Comparison of ENCODE assay signal across 8 cellular contexts in the genomic region with DNA sequence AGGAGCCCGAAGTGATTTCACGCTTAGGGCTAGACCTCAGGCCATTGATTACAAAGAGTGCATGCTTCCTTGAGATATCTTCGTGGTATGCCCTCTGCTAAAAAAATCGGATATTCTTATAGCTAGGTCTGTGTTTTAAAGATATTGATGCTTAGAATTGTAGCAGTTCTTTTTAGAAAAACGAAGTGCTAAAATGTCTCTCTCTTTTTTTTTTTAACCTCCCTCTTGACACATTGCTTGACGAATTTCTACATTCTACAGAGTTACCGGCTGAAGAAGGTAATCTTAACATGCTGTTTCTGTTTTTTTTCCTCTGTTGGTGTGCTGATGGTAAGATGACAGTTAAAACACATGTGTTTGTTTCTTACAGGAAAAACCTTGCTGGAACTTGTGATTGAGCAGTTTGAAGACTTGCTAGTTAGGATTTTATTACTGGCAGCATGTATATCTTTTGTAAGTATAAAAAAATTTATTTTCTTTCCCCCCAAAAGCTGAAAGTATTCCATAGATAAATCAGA. TPM values are rescaled to one million over a fixed set of nuclear protein-coding genes. Genes with fewer than 3 reads are reported as not detected.
A peak's percentile ranks its signal among the peaks of the same experiment; 100 is the strongest.
DNase-seq lines count a peak whose midpoint lies in the region; ATAC-seq and TF ChIP-seq lines count a peak whose summit lies in the region.

No MANE protein-coding gene starts in this region.

- H3K27me3 ChIP-seq in layer of hippocampus (ENCODE audit: control insufficient read depth, insufficient read depth, low read length) (no peaks in the 10 kb centered on the region), transverse colon (no peaks in the 10 kb centered on the region)

- H3K27ac ChIP-seq in layer of hippocampus (ENCODE audit: low read depth, low read length) (peak overlapping the region; percentile 88), transverse colon (peak overlapping the region; percentile 96 to 100 (median 100))

- H3K27ac Mint-ChIP-seq in activated naive CD4-positive, alpha-beta T cell treated with anti-CD3 and anti-CD28 coated beads, Interleukin-2, amount 10 ng/mL, durations not matched to agents 7 days and 5 days: peak overlapping the region; percentile 89
- H3K27ac Mint-ChIP-seq in activated T-helper 1 cell treated with anti-CD3 and anti-CD28 coated beads, Interleukin-12 subunit alpha, Interleukin-12 subunit beta, Interleukin-2, Interleukin-4 antibody, amounts not matched to agents 30 ng/mL and 10 ng/mL and 1 ng/mL, durations not matched to agents 14 hours and 24 hours and 36 hours: peak overlapping the region; percentile 76

- H3K27me3 Mint-ChIP-seq in activated naive CD4-positive, alpha-beta T cell treated with anti-CD3 and anti-CD28 coated beads, Interleukin-2, amount 10 ng/mL, durations not matched to agents 7 days and 5 days: peaks cover 16% of the 10 kb centered on the region
- H3K27me3 Mint-ChIP-seq in activated T-helper 1 cell treated with anti-CD3 and anti-CD28 coated beads, Interleukin-12 subunit alpha, Interleukin-12 subunit beta, Interleukin-2, Interleukin-4 antibody, amounts not matched to agents 30 ng/mL and 10 ng/mL and 1 ng/mL, durations not matched to agents 14 hours and 24 hours and 36 hours (ENCODE audit: insufficient read depth): no peaks in the 10 kb centered on the region

- peaks cover 65% of the 10 kb centered on the region for H3K4me1 Mint-ChIP-seq in activated naive CD4-positive, alpha-beta T cell treated with anti-CD3 and anti-CD28 coated beads, Interleukin-2, amount 10 ng/mL, durations not matched to agents 7 days and 5 days
- H3K4me1 Mint-ChIP-seq in activated T-helper 1 cell treated with anti-CD3 and anti-CD28 coated beads, Interleukin-12 subunit alpha, Interleukin-12 subunit beta, Interleukin-2, Interleukin-4 antibody, amounts not matched to agents 30 ng/mL and 10 ng/mL and 1 ng/mL, durations not matched to agents 14 hours and 24 hours and 36 hours (ENCODE audit: low read depth): peaks cover 51% of the 10 kb centered on the region

- H3K4me3 ChIP-seq in transverse colon: peak overlapping the region; percentile 57 to 99 (median 96)

- TF ChIP-seq CTCF in transverse colon (IDR thresholded peaks at IDR 0.05): no peak

- H3K36me3 ChIP-seq in transverse colon: no peaks in the 10 kb centered on the region

- TF ChIP-seq EP300 in transverse colon (IDR thresholded peaks at IDR 0.05; ENCODE audit: low read depth): no peak

- intact Hi-C loops in activated T-helper 1 cell treated with anti-CD3 and anti-CD28 coated beads, Interleukin-12 subunit alpha, Interleukin-12 subunit beta, Interleukin-2, Interleukin-4 antibody, amounts not matched to agents 30 ng/mL and 10 ng/mL and 1 ng/mL, durations not matched to agents 14 hours and 24 hours and 36 hours (cut with micrococcal nuclease): loop anchor here (2.0 to 10.0 kb wide), 8 partner anchors 34 to 1130 kb away; partner anchors contain the start of genes ANKRD13A, C12orf76, GIT2 and GLTP
- intact Hi-C loops in transverse colon (cut with DNase I; ENCODE audit: low total_unique reads): no loop called here

- H3K9me3 Mint-ChIP-seq in activated naive CD4-positive, alpha-beta T cell treated with anti-CD3 and anti-CD28 coated beads, Interleukin-2, amount 10 ng/mL, durations not matched to agents 7 days and 5 days: no peaks in the 10 kb centered on the region
- no peaks in the 10 kb centered on the region for H3K9me3 Mint-ChIP-seq in activated T-helper 1 cell treated with anti-CD3 and anti-CD28 coated beads, Interleukin-12 subunit alpha, Interleukin-12 subunit beta, Interleukin-2, Interleukin-4 antibody, amounts not matched to agents 30 ng/mL and 10 ng/mL and 1 ng/mL, durations not matched to agents 14 hours and 24 hours and 36 hours

- 0 to 5% methylated on average over 4 to 7 of the region's 7 CpGs for WGBS in transverse colon (ENCODE audit: low coverage in 1 of 2), 2 donors

- CTCF ChIA-PET in activated naive CD4-positive, alpha-beta T cell treated with anti-CD3 and anti-CD28 coated beads, Interleukin-2, amount 10 ng/mL, durations not matched to agents 7 days and 5 days (lab: Charles Lee): interaction anchor here (1.7 kb wide), 1 partner anchor 149 kb away, joined by 8 read pairs; no protein-coding TSS in a partner anchor

- peaks cover 14 to 59% (median 45%) of the 10 kb centered on the region in 4 donors for H3K4me1 ChIP-seq in transverse colon

- in situ Hi-C loops in transverse colon (cut with MboI; ENCODE audit: low pct_ligation_motif_present in 1 of 4, low pct_unique_long_range_greater_than_20kb in 1 of 4, low sequenced_read_pairs in 3 of 4): no loop called here

- peaks cover 44% of the 10 kb centered on the region for H3K36me3 Mint-ChIP-seq in activated naive CD4-positive, alpha-beta T cell treated with anti-CD3 and anti-CD28 coated beads, Interleukin-2, amount 10 ng/mL, durations not matched to agents 7 days and 5 days
- H3K36me3 Mint-ChIP-seq in activated T-helper 1 cell treated with anti-CD3 and anti-CD28 coated beads, Interleukin-12 subunit alpha, Interleukin-12 subunit beta, Interleukin-2, Interleukin-4 antibody, amounts not matched to agents 30 ng/mL and 10 ng/mL and 1 ng/mL, durations not matched to agents 14 hours and 24 hours and 36 hours (ENCODE audit: low read depth): peaks cover 40% of the 10 kb centered on the region

- H3K9me3 ChIP-seq in transverse colon: no peaks in the 10 kb centered on the region

- no peak for DNase-seq in activated naive CD4-positive, alpha-beta T cell treated with anti-CD3 and anti-CD28 coated beads, Interleukin-2, amount 10 ng/mL, durations not matched to agents 7 days and 5 days
- DNase-seq in activated naive CD4-positive, alpha-beta T cell treated with Interleukin-2 at 50 U/mL for 16 hours: no peak
- no peak for DNase-seq in activated T-helper 1 cell treated with anti-CD3 and anti-CD28 coated beads, Interleukin-12 subunit alpha, Interleukin-12 subunit beta, Interleukin-2, Interleukin-4 antibody, amounts not matched to agents 30 ng/mL and 10 ng/mL and 1 ng/mL, durations not matched to agents 14 hours and 24 hours and 36 hours (ENCODE audit: low spot score)
- DNase-seq in transverse colon (no peak), NCI-H2081 treated with DMSO at 0.1 percent for 48 hours (lab: John Stamatoyannopoulos, UW) (no peak), HK-2 (ENCODE audit: unreplicated experiment) (no peak)

- no peak for TF ChIP-seq POLR2A in transverse colon (IDR thresholded peaks at IDR 0.05)

- no peak for ATAC-seq in HG03280 (IDR thresholded peaks at IDR 0.05; ENCODE audit: unreplicated experiment)

- peak overlapping the region; percentile 89 for H3K4me3 Mint-ChIP-seq in activated naive CD4-positive, alpha-beta T cell treated with anti-CD3 and anti-CD28 coated beads, Interleukin-2, amount 10 ng/mL, durations not matched to agents 7 days and 5 days
- H3K4me3 Mint-ChIP-seq in activated T-helper 1 cell treated with anti-CD3 and anti-CD28 coated beads, Interleukin-12 subunit alpha, Interleukin-12 subunit beta, Interleukin-2, Interleukin-4 antibody, amounts not matched to agents 30 ng/mL and 10 ng/mL and 1 ng/mL, durations not matched to agents 14 hours and 24 hours and 36 hours: peak overlapping the region; percentile 90

RNA-seq across cellular contexts. Expression of gene ATP2A2, which starts 1.4 kb away (rescaled TPM):
- total RNA-seq in activated T-helper 1 cell treated with anti-CD3 and anti-CD28 coated beads, Interleukin-12 subunit alpha, Interleukin-12 subunit beta, Interleukin-2, Interleukin-4 antibody, amounts not matched to agents 30 ng/mL and 10 ng/mL and 1 ng/mL, durations not matched to agents 14 hours and 24 hours and 36 hours: 208 and 211 TPM in 2 replicates
- total RNA-seq in transverse colon: 100 to 1,000 TPM; 128 to 185 (median 178) TPM
